In genomic region chr1:79775402-79775801, GRCh38 we compare ENCODE assay signal across 27 cellular contexts.
"Had no signal": no experiment of that assay in that cellular context is flagged by ENCODE, and none has a peak within 500 bp of the region (broad histone marks: within the 10 kb centered on the region; RNA-seq: fewer than 3 reads in every experiment).

No MANE protein-coding gene starts in this region.

- H3K4me3 ChIP-seq: colonic mucosa, coronary artery, dorsolateral prefrontal cortex, esophagus muscularis mucosa, esophagus squamous epithelium, gastrocnemius medialis, gastroesophageal sphincter, heart left ventricle, heart right ventricle had no signal

- H3K27me3 ChIP-seq: colonic mucosa, dorsolateral prefrontal cortex, esophagus muscularis mucosa, esophagus squamous epithelium, foreskin keratinocyte, gastrocnemius medialis, gastroesophageal sphincter, heart left ventricle, heart right ventricle had no signal

- H3K27ac ChIP-seq: colonic mucosa, coronary artery, dorsolateral prefrontal cortex, epithelial cell of prostate, esophagus muscularis mucosa, esophagus squamous epithelium, foreskin keratinocyte, gastrocnemius medialis, gastroesophageal sphincter, heart left ventricle, heart right ventricle had no signal

- DNase-seq: colonic mucosa; cortex of kidney; dermis blood vessel endothelial cell; dorsolateral prefrontal cortex; effector CD4-positive, alpha-beta T cell; effector CD8-positive, alpha-beta T cell; effector memory CD4-positive, alpha-beta T cell; effector memory CD8-positive, alpha-beta T cell; endodermal cell; erythroblast; esophagus squamous epithelium; foreskin keratinocyte; foreskin melanocyte; gastrocnemius medialis; glutamatergic neuron; head of caudate nucleus; heart left ventricle; heart right ventricle had no signal

- H3K4me1 ChIP-seq: colonic mucosa, esophagus muscularis mucosa, esophagus squamous epithelium, foreskin keratinocyte, gastrocnemius medialis, gastroesophageal sphincter, heart left ventricle, heart right ventricle had no signal

- H3K36me3 ChIP-seq: colonic mucosa, esophagus muscularis mucosa, esophagus squamous epithelium, gastrocnemius medialis, gastroesophageal sphincter, heart left ventricle, heart right ventricle had no signal

- H3K9me3 ChIP-seq: colonic mucosa, esophagus muscularis mucosa, esophagus squamous epithelium, gastrocnemius medialis, gastroesophageal sphincter, heart left ventricle, heart right ventricle had no signal

- FAIRE-seq: colon, endometrium, endothelial cell of umbilical vein, frontal cortex had no signal

- ATAC-seq: effector memory CD8-positive, alpha-beta T cell; esophagus mucosa; foreskin keratinocyte; gastrocnemius medialis; gastroesophageal sphincter; heart left ventricle; heart right ventricle had no signal
